16 cellular contexts compared by ENCODE assay signal in the genomic region with DNA sequence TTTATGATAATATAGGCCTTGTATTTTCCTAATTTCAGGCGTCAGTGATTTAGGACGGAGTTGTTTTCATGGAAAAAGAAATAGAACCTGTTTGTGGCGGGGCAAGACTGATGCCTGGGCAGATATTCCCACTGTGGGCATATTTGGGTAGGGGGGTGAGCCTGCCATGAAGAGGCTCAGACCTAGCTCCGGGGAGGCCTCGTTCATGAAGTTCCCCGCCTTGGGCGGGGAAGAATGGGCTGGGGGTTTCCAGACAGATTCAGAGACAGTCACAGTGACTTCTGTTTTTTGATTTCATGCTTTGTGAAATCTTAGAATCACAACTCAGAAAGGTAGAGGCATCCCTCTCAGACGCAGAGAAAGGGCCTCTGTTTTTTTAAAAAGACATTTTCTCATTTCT. TPM values are rescaled to one million over a fixed set of nuclear protein-coding genes. Genes with fewer than 3 reads are reported as not detected.
"Had no signal": no experiment of that assay in that cellular context is flagged by ENCODE, and none has a peak within 500 bp of the region (broad histone marks: within the 10 kb centered on the region; RNA-seq: fewer than 3 reads in every experiment).

No MANE protein-coding gene starts in this region.

- H3K27ac Mint-ChIP-seq: activated naive CD8-positive, alpha-beta T cell treated with anti-CD3 and anti-CD28 coated beads, Interleukin-2, amount 10 ng/mL, durations not matched to agents 7 days and 5 days; immature natural killer cell; progenitor cell of endocrine pancreas; T-helper 1 cell treated with Interleukin-12 subunit alpha and Interleukin-12 subunit beta and Interleukin-4 antibody, amounts not matched to agents 30 μg/mL and 1 μg/mL, for 36 hours had no signal

- H3K4me3 Mint-ChIP-seq: activated naive CD8-positive, alpha-beta T cell treated with anti-CD3 and anti-CD28 coated beads, Interleukin-2, amount 10 ng/mL, durations not matched to agents 7 days and 5 days; immature natural killer cell; natural killer cell treated with Interleukin-12 subunit alpha and Interleukin-12 subunit beta and Interleukin-15 and Interleukin-18, amount 100 ng/mL, for 72 hours; T-helper 1 cell treated with Interleukin-12 subunit alpha and Interleukin-12 subunit beta and Interleukin-4 antibody, amounts not matched to agents 30 μg/mL and 1 μg/mL, for 36 hours had no signal

- ATAC-seq: natural killer cell treated with Interleukin-12 subunit alpha and Interleukin-12 subunit beta and Interleukin-15 and Interleukin-18, amount 100 ng/mL, for 72 hours; right cardiac atrium had no signal

- H3K27me3 Mint-ChIP-seq: natural killer cell treated with Interleukin-12 subunit alpha and Interleukin-12 subunit beta and Interleukin-15 and Interleukin-18, amount 100 ng/mL, for 72 hours had no signal

- DNase-seq: activated CD4-positive, CD25-positive, alpha-beta regulatory T cell; activated gamma-delta T cell; activated naive CD8-positive, alpha-beta T cell treated with anti-CD3 and anti-CD28 coated beads, Interleukin-2, amount 10 ng/mL, durations not matched to agents 7 days and 5 days; anterior cingulate cortex; glutamatergic neuron; immature natural killer cell; occipital lobe; right cardiac atrium; stimulated activated CD4-positive, alpha-beta T cell treated with anti-CD3 and anti-CD28 coated beads, Interleukin-1b, Interleukin-23, amount 100 ng/mL, for 48 hours; stimulated activated naive CD4-positive, alpha-beta T cell treated with Interleukin-2 at 50 U/mL for 16 hours; testis; uterus had no signal

RNA-seq across cellular contexts. Expression of a gene that starts 36.1 kb away (rescaled TPM):
- total RNA-seq: fibroblast of villous mesenchyme, progenitor cell of endocrine pancreas had no signal
